Comparison of ENCODE assay signal across 1 cellular context in the genomic region with DNA sequence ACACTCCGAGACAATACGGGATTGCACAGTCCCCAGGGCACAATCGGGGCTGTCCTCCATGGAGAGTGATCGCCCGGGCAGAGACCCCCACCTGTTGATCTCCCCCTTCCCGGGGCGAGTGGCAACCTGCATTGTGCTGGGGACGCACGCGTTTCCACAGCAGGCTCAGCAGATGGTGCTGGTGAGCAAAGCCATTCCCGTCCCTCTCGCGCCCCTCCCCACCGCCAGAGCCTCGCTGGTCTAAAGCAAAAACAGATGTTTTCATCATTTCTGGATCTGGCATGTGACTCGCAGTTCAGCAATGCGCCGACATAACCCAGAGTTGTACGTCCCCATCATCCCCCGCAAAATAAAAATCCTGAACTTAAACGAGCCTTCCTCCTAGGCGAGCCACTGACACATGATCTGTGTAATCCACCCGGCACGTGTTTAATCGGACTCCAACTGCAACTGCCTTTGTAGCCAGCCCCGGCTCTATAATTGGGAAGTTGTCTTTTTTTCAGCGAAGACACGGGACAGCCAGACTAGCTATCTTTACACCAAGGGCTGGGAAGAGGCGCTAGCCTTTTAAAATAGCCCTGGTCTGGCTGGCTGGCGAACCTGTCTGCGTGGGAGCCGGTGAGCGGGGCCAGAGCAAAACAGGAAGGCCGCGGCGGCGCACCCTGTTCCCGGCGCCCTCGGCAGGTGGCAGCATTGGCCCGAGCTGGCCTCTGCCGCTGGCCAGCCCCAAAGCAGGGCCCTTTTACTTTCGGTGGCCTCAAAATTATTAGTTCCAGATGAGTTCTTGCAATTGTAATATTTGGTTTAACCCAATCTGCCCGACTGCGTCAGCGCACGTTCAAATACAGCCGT.
TF ChIP-seq lines count a peak whose summit lies in the region.

No MANE protein-coding gene starts in this region.

TF ChIP-seq in HepG2, 621 proteins besides CTCF, POLR2A, EP300 and RAD21 (continued from another document and continues in another):
- TF ChIP-seq, protein P1, sequence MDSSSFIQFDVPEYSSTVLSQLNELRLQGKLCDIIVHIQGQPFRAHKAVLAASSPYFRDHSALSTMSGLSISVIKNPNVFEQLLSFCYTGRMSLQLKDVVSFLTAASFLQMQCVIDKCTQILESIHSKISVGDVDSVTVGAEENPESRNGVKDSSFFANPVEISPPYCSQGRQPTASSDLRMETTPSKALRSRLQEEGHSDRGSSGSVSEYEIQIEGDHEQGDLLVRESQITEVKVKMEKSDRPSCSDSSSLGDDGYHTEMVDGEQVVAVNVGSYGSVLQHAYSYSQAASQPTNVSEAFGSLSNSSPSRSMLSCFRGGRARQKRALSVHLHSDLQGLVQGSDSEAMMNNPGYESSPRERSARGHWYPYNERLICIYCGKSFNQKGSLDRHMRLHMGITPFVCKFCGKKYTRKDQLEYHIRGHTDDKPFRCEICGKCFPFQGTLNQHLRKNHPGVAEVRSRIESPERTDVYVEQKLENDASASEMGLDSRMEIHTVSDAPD (CRISPR knock-in tag; IDR thresholded peaks at IDR 0.05), result no peak; the same call in 1 of the 2 replicates
- TF ChIP-seq SNAPC2 (CRISPR knock-in tag; IDR thresholded peaks at IDR 0.05) (no peak), ZNF788 (CRISPR knock-in tag; IDR thresholded peaks at IDR 0.05; ENCODE audit: borderline replicate concordance) (no peak), MYC (CRISPR knock-in tag; IDR thresholded peaks at IDR 0.05; ENCODE audit: borderline replicate concordance) (peak; percentile 78), BORCS8-MEF2B (CRISPR knock-in tag; IDR thresholded peaks at IDR 0.05) (no peak), ISL2 (CRISPR knock-in tag; IDR thresholded peaks at IDR 0.05) (no peak), HNRNPH1 (optimal IDR thresholded peaks at IDR 0.05; ENCODE audit: low read depth, low read length) (no peak), HNF1B (CRISPR knock-in tag; IDR thresholded peaks at IDR 0.05) (0 out of 2 replicates have a peak, but pooled peaks have one; percentile 34), SMARCE1 (IDR thresholded peaks at IDR 0.05; ENCODE audit: borderline replicate concordance) (no peak), ETV6 (CRISPR knock-in tag; conservative IDR thresholded peaks at IDR 0.05) (no peak), CSRNP1 (CRISPR knock-in tag; IDR thresholded peaks at IDR 0.05) (0 out of 2 replicates have a peak, but pooled peaks have one; percentile 6), ZNF329 (CRISPR knock-in tag; IDR thresholded peaks at IDR 0.05; ENCODE audit: low read depth) (peak; percentile 13; the same call in 1 of the 2 replicates), ZNF496 (CRISPR knock-in tag; IDR thresholded peaks at IDR 0.05; ENCODE audit: insufficient replicate concordance) (no peak), EHMT2 (IDR thresholded peaks at IDR 0.05; ENCODE audit: borderline replicate concordance, low read depth, low read length) (no peak), TOPORS (CRISPR knock-in tag; IDR thresholded peaks at IDR 0.05) (0 out of 2 replicates have a peak, but pooled peaks have one; percentile 8), TERF1 (CRISPR knock-in tag; IDR thresholded peaks at IDR 0.05) (no peak), SMC3 (IDR thresholded peaks at IDR 0.05; ENCODE audit: low read length) (peak; percentile 53), ZNF235 (CRISPR knock-in tag; IDR thresholded peaks at IDR 0.05; ENCODE audit: borderline replicate concordance) (no peak), ZNF30 (CRISPR knock-in tag; IDR thresholded peaks at IDR 0.05) (no peak), FOXC1 (CRISPR knock-in tag; IDR thresholded peaks at IDR 0.05; ENCODE audit: borderline replicate concordance) (no peak; the same call in 1 of the 2 replicates), ZNF589 (CRISPR knock-in tag; conservative IDR thresholded peaks at IDR 0.05) (peak; percentile 67; the same call in 1 of the 2 replicates), NCOR1 (IDR thresholded peaks at IDR 0.05; ENCODE audit: borderline replicate concordance, low read length) (no peak), GPN1 (CRISPR knock-in tag; IDR thresholded peaks at IDR 0.05; ENCODE audit: borderline replicate concordance) (no peak), HIVEP1 (CRISPR knock-in tag; IDR thresholded peaks at IDR 0.05) (peak; percentile 70; the same call in 1 of the 2 replicates), DR1 (CRISPR knock-in tag; IDR thresholded peaks at IDR 0.05) (no peak), ZNF546 (CRISPR knock-in tag; conservative IDR thresholded peaks at IDR 0.05) (no peak), SRF (IDR thresholded peaks at IDR 0.05; ENCODE audit: low read depth, low read length) (no peak), FOXP4 (CRISPR knock-in tag; IDR thresholded peaks at IDR 0.05) (peak; percentile 25; the same call in 1 of the 2 replicates), ZBTB3 (CRISPR knock-in tag; IDR thresholded peaks at IDR 0.05; ENCODE audit: borderline replicate concordance, low read depth) (no peak), SP5 (CRISPR knock-in tag; IDR thresholded peaks at IDR 0.05; ENCODE audit: borderline replicate concordance, low read depth) (no peak), ZNF230 (CRISPR knock-in tag; IDR thresholded peaks at IDR 0.05) (peak; percentile 60; the same call in 1 of the 2 replicates), SP2 (CRISPR knock-in tag; IDR thresholded peaks at IDR 0.05) (no peak), HMG20A (CRISPR knock-in tag; IDR thresholded peaks at IDR 0.05; ENCODE audit: borderline replicate concordance) (no peak; the same call in 1 of the 2 replicates), IKZF4 (CRISPR knock-in tag; IDR thresholded peaks at IDR 0.05; ENCODE audit: borderline replicate concordance, low read depth, not compliant biosample characterization) (no peak)
- TF ChIP-seq, protein P2, sequence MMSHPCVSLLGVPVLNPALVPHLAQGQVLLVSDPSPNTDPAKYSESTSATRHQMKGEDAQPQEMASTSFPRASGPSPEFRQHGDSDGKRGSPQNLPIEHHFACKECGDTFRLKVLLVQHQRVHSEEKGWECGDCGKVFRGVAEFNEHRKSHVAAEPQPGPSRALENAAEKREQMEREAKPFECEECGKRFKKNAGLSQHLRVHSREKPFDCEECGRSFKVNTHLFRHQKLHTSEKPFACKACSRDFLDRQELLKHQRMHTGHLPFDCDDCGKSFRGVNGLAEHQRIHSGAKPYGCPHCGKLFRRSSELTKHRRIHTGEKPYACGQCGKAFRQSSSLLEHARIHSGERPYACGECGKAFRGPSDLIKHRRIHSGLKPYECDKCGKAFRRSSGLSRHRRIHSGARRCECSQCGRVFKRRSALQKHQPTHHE (CRISPR knock-in tag; IDR thresholded peaks at IDR 0.05; ENCODE audit: borderline replicate concordance), result no peak
- TF ChIP-seq, protein P3, sequence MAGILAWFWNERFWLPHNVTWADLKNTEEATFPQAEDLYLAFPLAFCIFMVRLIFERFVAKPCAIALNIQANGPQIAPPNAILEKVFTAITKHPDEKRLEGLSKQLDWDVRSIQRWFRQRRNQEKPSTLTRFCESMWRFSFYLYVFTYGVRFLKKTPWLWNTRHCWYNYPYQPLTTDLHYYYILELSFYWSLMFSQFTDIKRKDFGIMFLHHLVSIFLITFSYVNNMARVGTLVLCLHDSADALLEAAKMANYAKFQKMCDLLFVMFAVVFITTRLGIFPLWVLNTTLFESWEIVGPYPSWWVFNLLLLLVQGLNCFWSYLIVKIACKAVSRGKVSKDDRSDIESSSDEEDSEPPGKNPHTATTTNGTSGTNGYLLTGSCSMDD (CRISPR knock-in tag; IDR thresholded peaks at IDR 0.05), result no peak
- TF ChIP-seq, protein P4, sequence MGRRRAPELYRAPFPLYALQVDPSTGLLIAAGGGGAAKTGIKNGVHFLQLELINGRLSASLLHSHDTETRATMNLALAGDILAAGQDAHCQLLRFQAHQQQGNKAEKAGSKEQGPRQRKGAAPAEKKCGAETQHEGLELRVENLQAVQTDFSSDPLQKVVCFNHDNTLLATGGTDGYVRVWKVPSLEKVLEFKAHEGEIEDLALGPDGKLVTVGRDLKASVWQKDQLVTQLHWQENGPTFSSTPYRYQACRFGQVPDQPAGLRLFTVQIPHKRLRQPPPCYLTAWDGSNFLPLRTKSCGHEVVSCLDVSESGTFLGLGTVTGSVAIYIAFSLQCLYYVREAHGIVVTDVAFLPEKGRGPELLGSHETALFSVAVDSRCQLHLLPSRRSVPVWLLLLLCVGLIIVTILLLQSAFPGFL (CRISPR knock-in tag; IDR thresholded peaks at IDR 0.05), result no peak
- TF ChIP-seq, protein P5, sequence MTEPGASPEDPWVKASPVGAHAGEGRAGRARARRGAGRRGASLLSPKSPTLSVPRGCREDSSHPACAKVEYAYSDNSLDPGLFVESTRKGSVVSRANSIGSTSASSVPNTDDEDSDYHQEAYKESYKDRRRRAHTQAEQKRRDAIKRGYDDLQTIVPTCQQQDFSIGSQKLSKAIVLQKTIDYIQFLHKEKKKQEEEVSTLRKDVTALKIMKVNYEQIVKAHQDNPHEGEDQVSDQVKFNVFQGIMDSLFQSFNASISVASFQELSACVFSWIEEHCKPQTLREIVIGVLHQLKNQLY (CRISPR knock-in tag; IDR thresholded peaks at IDR 0.05), result no peak
